Comparison of ENCODE assay signal across 8 cellular contexts in genomic region chr17:48909796-48910195, GRCh38. TPM values are rescaled to one million over a fixed set of nuclear protein-coding genes. Genes with fewer than 3 reads are reported as not detected.
A peak's percentile ranks its signal among the peaks of the same experiment; 100 is the strongest.
DNase-seq lines count a peak whose midpoint lies in the region; ATAC-seq and TF ChIP-seq lines count a peak whose summit lies in the region.

No MANE protein-coding gene starts in this region.

- H3K4me1 ChIP-seq in body of pancreas = peaks cover 30% of the 10 kb centered on the region
- H3K4me1 ChIP-seq in vagina = peaks cover 43% of the 10 kb centered on the region

- intact Hi-C loops in body of pancreas (cut with DNase I) (no loop called here), vagina (cut with DNase I) (loop anchor here (10.0 kb wide), 1 partner anchor 1815 kb away; no protein-coding TSS in a partner anchor), head of caudate nucleus (cut with DNase I) (loop anchor here (2.0 kb wide), 1 partner anchor 35 kb away; the partner anchor contains the start of gene SNF8)

- H3K9me3 Mint-ChIP-seq in stimulated activated naive CD8-positive, alpha-beta T cell treated with anti-CD3 and anti-CD28 coated beads, Interleukin-15, Interleukin-2, amounts not matched to agents 100 ng/mL and 50 ng/mL, for 24 hours = no peaks in the 10 kb centered on the region

- no peak for ATAC-seq in stimulated activated naive CD8-positive, alpha-beta T cell treated with anti-CD3 and anti-CD28 coated beads, Interleukin-15, Interleukin-2, amounts not matched to agents 100 U/mL and 50 U/mL, for 24 hours
- ATAC-seq in body of pancreas = no peak

- no peaks in the 10 kb centered on the region for H3K27me3 ChIP-seq in body of pancreas
- H3K27me3 ChIP-seq in vagina = no peaks in the 10 kb centered on the region

- 38 to 50% methylated on average over 4 of the region's 4 CpGs for WGBS in body of pancreas, 2 donors

- peak overlapping the region; percentile 98 for H3K27ac Mint-ChIP-seq in stimulated activated naive CD8-positive, alpha-beta T cell treated with anti-CD3 and anti-CD28 coated beads, Interleukin-15, Interleukin-2, amounts not matched to agents 100 ng/mL and 50 ng/mL, for 24 hours

- H3K4me1 Mint-ChIP-seq in stimulated activated naive CD8-positive, alpha-beta T cell treated with anti-CD3 and anti-CD28 coated beads, Interleukin-15, Interleukin-2, amounts not matched to agents 100 ng/mL and 50 ng/mL, for 24 hours (ENCODE audit: low read depth) = peaks cover 65% of the 10 kb centered on the region

- no peak for DNase-seq in stimulated activated naive CD8-positive, alpha-beta T cell treated with anti-CD3 and anti-CD28 coated beads, Interleukin-15, Interleukin-2, amounts not matched to agents 100 U/mL and 50 U/mL, for 24 hours
- DNase-seq in body of pancreas (peak in 2 of 4 donors; percentile 30 to 33), lung microvascular endothelial cell (ENCODE audit: low read depth in 2 of 2) (peak; percentile 41 to 42), vagina (ENCODE audit: extremely low spot score in 2 of 2) (no peak), DMS153 treated with DMSO at 0.1 percent for 48 hours (lab: John Stamatoyannopoulos, UW; ENCODE audit: unreplicated experiment) (no peak), head of caudate nucleus (no peak)
- DNase-seq in stimulated activated CD4-positive, alpha-beta T cell treated with anti-CD3 and anti-CD28 coated beads, Interleukin-4, amount 100 ng/mL, for 24 hours = no peak

- no peaks in the 10 kb centered on the region for H3K27me3 Mint-ChIP-seq in stimulated activated naive CD8-positive, alpha-beta T cell treated with anti-CD3 and anti-CD28 coated beads, Interleukin-15, Interleukin-2, amounts not matched to agents 100 ng/mL and 50 ng/mL, for 24 hours

- H3K36me3 ChIP-seq in body of pancreas (replicated peaks in 1 of 2; ENCODE audit: insufficient read depth in 1 of 2, low read depth in 2 of 2) = no peaks in the 10 kb centered on the region
- H3K36me3 ChIP-seq in vagina = peaks cover 0 to 8% of the 10 kb centered on the region in 2 donors

- H3K9me3 ChIP-seq in body of pancreas = no peaks in the 10 kb centered on the region
- H3K9me3 ChIP-seq in vagina = no peaks in the 10 kb centered on the region

- H3K4me3 Mint-ChIP-seq in stimulated activated naive CD8-positive, alpha-beta T cell treated with anti-CD3 and anti-CD28 coated beads, Interleukin-15, Interleukin-2, amounts not matched to agents 100 ng/mL and 50 ng/mL, for 24 hours = peak overlapping the region; percentile 97

- TF ChIP-seq POLR2A in body of pancreas (IDR thresholded peaks at IDR 0.05) (no peak), vagina (IDR thresholded peaks at IDR 0.05) (no peak)

- H3K27ac ChIP-seq in body of pancreas (peak overlapping the region in 3 of 4 donors; percentile 18 to 88 (median 84)), vagina (no peak overlapping the region)

- no peak for TF ChIP-seq CTCF in body of pancreas (IDR thresholded peaks at IDR 0.05)
- no peak for TF ChIP-seq CTCF in vagina (IDR thresholded peaks at IDR 0.05)

- H3K4me3 ChIP-seq in body of pancreas = peak overlapping the region in 1 of 2 donors; percentile 77
- H3K4me3 ChIP-seq in vagina = peak overlapping the region; percentile 87 to 96

- peaks cover 54% of the 10 kb centered on the region for H3K36me3 Mint-ChIP-seq in stimulated activated naive CD8-positive, alpha-beta T cell treated with anti-CD3 and anti-CD28 coated beads, Interleukin-15, Interleukin-2, amounts not matched to agents 100 ng/mL and 50 ng/mL, for 24 hours (ENCODE audit: low read depth)

RNA-seq across cellular contexts. Expression of gene UBE2Z, which starts 1.6 kb away (rescaled TPM):
- total RNA-seq in body of pancreas (10 to 100 TPM; 28.3 to 47.1 TPM), lung microvascular endothelial cell (51.4 and 55.2 TPM in 2 replicates), vagina (67.3 TPM)

RNA-seq across cellular contexts. Expression of gene ATP5MC1, which starts 17.2 kb away (rescaled TPM):
- total RNA-seq in body of pancreas (10 to 100 TPM in 1 of 2 donors, 1 to 10 TPM in 1; 8.2 to 16.9 TPM), lung microvascular endothelial cell (31.0 and 45.1 TPM in 2 replicates), vagina (90.8 TPM)

RNA-seq across cellular contexts. Expression of gene SNF8, which starts 34.8 kb away (rescaled TPM):
- 10 to 100 TPM; 35.9 to 39.4 TPM for total RNA-seq in body of pancreas
- 92.0 and 104 TPM in 2 replicates for total RNA-seq in lung microvascular endothelial cell
- 64.1 TPM for total RNA-seq in vagina

RNA-seq across cellular contexts. Expression of gene GIP, which starts 58.6 kb away (rescaled TPM):
- total RNA-seq in body of pancreas (not detected), lung microvascular endothelial cell (not detected in 2 replicates), vagina (not detected)

Comparison
In these comparisons a context has a peak if more than half of its experiments do, and no peak if none do; other contexts are left out.
1. DNase-seq: peak in lung microvascular endothelial cell (2 of 2); none in stimulated activated naive CD8-positive, alpha-beta T cell treated with anti-CD3 and anti-CD28 coated beads, Interleukin-15, Interleukin-2, amounts not matched to agents 100 U/mL and 50 U/mL, for 24 hours (single experiment), vagina (0 of 2), DMS153 treated with DMSO at 0.1 percent for 48 hours (single experiment), stimulated activated CD4-positive, alpha-beta T cell treated with anti-CD3 and anti-CD28 coated beads, Interleukin-4, amount 100 ng/mL, for 24 hours (single experiment) and head of caudate nucleus (0 of 42).